ENCODE assay signal across 8 cellular contexts in the genomic region with DNA sequence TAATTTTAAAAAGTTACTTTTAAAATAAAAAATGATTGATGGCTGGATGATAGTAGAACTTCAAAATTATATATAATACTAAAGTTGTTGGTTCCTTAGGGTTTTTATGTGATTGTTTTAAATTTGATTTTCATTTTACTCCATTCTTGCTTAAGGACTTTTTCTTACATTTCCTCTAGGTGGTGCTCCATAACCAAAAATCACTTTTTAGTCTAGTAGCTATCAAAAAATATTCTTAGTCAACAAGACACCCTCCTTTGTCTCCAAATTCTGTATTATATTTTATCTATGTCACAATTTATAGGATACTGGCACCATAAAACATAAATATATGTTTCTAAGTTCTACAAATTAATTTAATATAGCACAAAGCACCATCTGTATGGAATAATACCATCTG.
DNase-seq lines count a peak whose midpoint lies in the region; ATAC-seq, FAIRE-seq and TF ChIP-seq lines count a peak whose summit lies in the region.

No MANE protein-coding gene starts in this region.

- H3K4me1 Mint-ChIP-seq in GM23338 (peaks cover 2% of the 10 kb centered on the region; the same call in 1 of the 3 replicates), T-helper 17 cell (no peaks in the 10 kb centered on the region)

- ATAC-seq in GM23338 = no peak
- no peak for ATAC-seq in GM19467 (IDR thresholded peaks at IDR 0.05; ENCODE audit: unreplicated experiment)
- ATAC-seq in T-helper 17 cell = no peak

- H3K9me3 ChIP-seq in T-helper 17 cell (ENCODE audit: control insufficient read depth, low read length, poor library complexity, severe bottlenecking) = no peaks in the 10 kb centered on the region

- no peaks in the 10 kb centered on the region for H4K20me1 ChIP-seq in GM23338 (replicated peaks; ENCODE audit: insufficient read depth)

- no peaks in the 10 kb centered on the region for H3K27me3 Mint-ChIP-seq in GM23338 (ENCODE audit: insufficient read depth, low read depth, poor library complexity)
- no peaks in the 10 kb centered on the region for H3K27me3 Mint-ChIP-seq in T-helper 17 cell

- H3K27me3 ChIP-seq in GM23338 (ENCODE audit: insufficient read depth) = no peaks in the 10 kb centered on the region

- no peaks in the 10 kb centered on the region for H3K4me1 ChIP-seq in GM23338 (ENCODE audit: insufficient read depth)

- DNase-seq in COLO829 (ENCODE audit: low spot score) = peak; percentile 13
- peak; percentile 43 for DNase-seq in GM23338 (ENCODE audit: low spot score)
- DNase-seq in RPMI7951 (ENCODE audit: low read depth) = peak; percentile 18
- DNase-seq in globus pallidus (ENCODE audit: low spot score) = peak; percentile 17
- DNase-seq in activated CD4-positive, alpha-beta T cell treated with anti-CD3 and anti-CD28 coated beads for 4 hours = no peak
- no peak for DNase-seq in T-helper 17 cell
- DNase-seq in urothelium cell line (ENCODE audit: low spot score) = no peak

- no peaks in the 10 kb centered on the region for H3K79me2 ChIP-seq in GM23338 (replicated peaks; ENCODE audit: insufficient read depth)

- H3K27ac ChIP-seq in GM23338 (ENCODE audit: low read depth) = no peak overlapping the region

- H3K4me3 ChIP-seq in GM23338 = no peak overlapping the region

- no peaks in the 10 kb centered on the region for H3F3A ChIP-seq in GM23338 (replicated peaks; ENCODE audit: low read depth)

- no peak overlapping the region for H2AFZ ChIP-seq in GM23338

- H3K27ac Mint-ChIP-seq in GM23338 (no peak overlapping the region), T-helper 17 cell (no peak overlapping the region)

- H3K4me3 Mint-ChIP-seq in GM23338 (no peak overlapping the region), T-helper 17 cell (no peak overlapping the region)

- TF ChIP-seq CTCF in GM23338 (conservative IDR thresholded peaks at IDR 0.05; ENCODE audit: low read depth in 2 of 2) = peak in 1 of 2 experiments; percentile 59; a peak in 3 of 4 replicates

- no peak for FAIRE-seq in urothelium cell line (lab: Jason Lieb, UNC)

- H3K36me3 ChIP-seq in GM23338 (ENCODE audit: insufficient read depth) = no peaks in the 10 kb centered on the region

- H3K9me3 Mint-ChIP-seq in GM23338 = no peaks in the 10 kb centered on the region

- H3K9me2 ChIP-seq in GM23338 (ENCODE audit: insufficient read depth) = no peaks in the 10 kb centered on the region

- H3K4me2 ChIP-seq in GM23338 = no peak overlapping the region

- H3K36me3 Mint-ChIP-seq in GM23338 (ENCODE audit: low read depth) (no peaks in the 10 kb centered on the region), T-helper 17 cell (ENCODE audit: low read depth) (no peaks in the 10 kb centered on the region)

TF ChIP-seq in GM23338, 12 proteins besides CTCF, POLR2A, EP300 and RAD21 (continues in another document):
- TF ChIP-seq ZNF331 (CRISPR knock-in tag; IDR thresholded peaks at IDR 0.05; ENCODE audit: low read depth) (no peak), JUNB (IDR thresholded peaks at IDR 0.05; ENCODE audit: unreplicated experiment) (no peak), POLR2AphosphoS5 (IDR thresholded peaks at IDR 0.05; ENCODE audit: low read depth) (no peak), STAT1 (IDR thresholded peaks at IDR 0.05; ENCODE audit: unreplicated experiment) (no peak), NANOG (IDR thresholded peaks at IDR 0.05; ENCODE audit: borderline replicate concordance) (no peak), CREB1 (CRISPR knock-in tag; IDR thresholded peaks at IDR 0.05; ENCODE audit: low read depth) (no peak), ZNF114 (CRISPR knock-in tag; IDR thresholded peaks at IDR 0.05) (no peak), EZH2phosphoT487 (IDR thresholded peaks at IDR 0.05; ENCODE audit: unreplicated experiment) (no peak), EZH2 (IDR thresholded peaks at IDR 0.05; ENCODE audit: low read depth, unreplicated experiment) (no peak)
- TF ChIP-seq, protein P1, sequence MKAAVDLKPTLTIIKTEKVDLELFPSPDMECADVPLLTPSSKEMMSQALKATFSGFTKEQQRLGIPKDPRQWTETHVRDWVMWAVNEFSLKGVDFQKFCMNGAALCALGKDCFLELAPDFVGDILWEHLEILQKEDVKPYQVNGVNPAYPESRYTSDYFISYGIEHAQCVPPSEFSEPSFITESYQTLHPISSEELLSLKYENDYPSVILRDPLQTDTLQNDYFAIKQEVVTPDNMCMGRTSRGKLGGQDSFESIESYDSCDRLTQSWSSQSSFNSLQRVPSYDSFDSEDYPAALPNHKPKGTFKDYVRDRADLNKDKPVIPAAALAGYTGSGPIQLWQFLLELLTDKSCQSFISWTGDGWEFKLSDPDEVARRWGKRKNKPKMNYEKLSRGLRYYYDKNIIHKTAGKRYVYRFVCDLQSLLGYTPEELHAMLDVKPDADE (IDR thresholded peaks at IDR 0.05) = no peak
- TF ChIP-seq, protein P2, sequence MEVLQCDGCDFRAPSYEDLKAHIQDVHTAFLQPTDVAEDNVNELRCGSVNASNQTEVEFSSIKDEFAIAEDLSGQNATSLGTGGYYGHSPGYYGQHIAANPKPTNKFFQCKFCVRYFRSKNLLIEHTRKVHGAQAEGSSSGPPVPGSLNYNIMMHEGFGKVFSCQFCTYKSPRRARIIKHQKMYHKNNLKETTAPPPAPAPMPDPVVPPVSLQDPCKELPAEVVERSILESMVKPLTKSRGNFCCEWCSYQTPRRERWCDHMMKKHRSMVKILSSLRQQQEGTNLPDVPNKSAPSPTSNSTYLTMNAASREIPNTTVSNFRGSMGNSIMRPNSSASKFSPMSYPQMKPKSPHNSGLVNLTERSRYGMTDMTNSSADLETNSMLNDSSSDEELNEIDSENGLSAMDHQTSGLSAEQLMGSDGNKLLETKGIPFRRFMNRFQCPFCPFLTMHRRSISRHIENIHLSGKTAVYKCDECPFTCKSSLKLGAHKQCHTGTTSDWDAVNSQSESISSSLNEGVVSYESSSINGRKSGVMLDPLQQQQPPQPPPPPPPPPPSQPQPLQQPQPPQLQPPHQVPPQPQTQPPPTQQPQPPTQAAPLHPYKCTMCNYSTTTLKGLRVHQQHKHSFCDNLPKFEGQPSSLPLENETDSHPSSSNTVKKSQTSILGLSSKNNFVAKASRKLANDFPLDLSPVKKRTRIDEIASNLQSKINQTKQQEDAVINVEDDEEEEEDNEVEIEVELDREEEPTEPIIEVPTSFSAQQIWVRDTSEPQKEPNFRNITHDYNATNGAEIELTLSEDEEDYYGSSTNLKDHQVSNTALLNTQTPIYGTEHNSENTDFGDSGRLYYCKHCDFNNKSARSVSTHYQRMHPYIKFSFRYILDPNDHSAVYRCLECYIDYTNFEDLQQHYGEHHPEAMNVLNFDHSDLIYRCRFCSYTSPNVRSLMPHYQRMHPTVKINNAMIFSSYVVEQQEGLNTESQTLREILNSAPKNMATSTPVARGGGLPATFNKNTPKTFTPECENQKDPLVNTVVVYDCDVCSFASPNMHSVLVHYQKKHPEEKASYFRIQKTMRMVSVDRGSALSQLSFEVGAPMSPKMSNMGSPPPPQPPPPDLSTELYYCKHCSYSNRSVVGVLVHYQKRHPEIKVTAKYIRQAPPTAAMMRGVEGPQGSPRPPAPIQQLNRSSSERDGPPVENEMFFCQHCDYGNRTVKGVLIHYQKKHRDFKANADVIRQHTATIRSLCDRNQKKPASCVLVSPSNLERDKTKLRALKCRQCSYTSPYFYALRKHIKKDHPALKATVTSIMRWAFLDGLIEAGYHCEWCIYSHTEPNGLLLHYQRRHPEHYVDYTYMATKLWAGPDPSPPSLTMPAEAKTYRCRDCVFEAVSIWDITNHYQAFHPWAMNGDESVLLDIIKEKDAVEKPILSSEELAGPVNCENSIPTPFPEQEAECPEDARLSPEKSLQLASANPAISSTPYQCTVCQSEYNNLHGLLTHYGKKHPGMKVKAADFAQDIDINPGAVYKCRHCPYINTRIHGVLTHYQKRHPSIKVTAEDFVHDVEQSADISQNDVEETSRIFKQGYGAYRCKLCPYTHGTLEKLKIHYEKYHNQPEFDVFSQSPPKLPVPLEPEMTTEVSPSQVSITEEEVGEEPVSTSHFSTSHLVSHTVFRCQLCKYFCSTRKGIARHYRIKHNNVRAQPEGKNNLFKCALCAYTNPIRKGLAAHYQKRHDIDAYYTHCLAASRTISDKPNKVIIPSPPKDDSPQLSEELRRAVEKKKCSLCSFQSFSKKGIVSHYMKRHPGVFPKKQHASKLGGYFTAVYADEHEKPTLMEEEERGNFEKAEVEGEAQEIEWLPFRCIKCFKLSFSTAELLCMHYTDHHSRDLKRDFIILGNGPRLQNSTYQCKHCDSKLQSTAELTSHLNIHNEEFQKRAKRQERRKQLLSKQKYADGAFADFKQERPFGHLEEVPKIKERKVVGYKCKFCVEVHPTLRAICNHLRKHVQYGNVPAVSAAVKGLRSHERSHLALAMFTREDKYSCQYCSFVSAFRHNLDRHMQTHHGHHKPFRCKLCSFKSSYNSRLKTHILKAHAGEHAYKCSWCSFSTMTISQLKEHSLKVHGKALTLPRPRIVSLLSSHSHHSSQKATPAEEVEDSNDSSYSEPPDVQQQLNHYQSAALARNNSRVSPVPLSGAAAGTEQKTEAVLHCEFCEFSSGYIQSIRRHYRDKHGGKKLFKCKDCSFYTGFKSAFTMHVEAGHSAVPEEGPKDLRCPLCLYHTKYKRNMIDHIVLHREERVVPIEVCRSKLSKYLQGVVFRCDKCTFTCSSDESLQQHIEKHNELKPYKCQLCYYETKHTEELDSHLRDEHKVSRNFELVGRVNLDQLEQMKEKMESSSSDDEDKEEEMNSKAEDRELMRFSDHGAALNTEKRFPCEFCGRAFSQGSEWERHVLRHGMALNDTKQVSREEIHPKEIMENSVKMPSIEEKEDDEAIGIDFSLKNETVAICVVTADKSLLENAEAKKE (CRISPR knock-in tag; IDR thresholded peaks at IDR 0.05) = no peak

Comparison
In these comparisons a context has a peak if more than half of its experiments do, and no peak if none do; other contexts are left out.
1. DNase-seq: peak in COLO829 (single experiment), GM23338 (single experiment), RPMI7951 (single experiment) and globus pallidus (single experiment); none in activated CD4-positive, alpha-beta T cell treated with anti-CD3 and anti-CD28 coated beads for 4 hours (0 of 2), T-helper 17 cell (0 of 3) and urothelium cell line (single experiment).